In the genomic region with DNA sequence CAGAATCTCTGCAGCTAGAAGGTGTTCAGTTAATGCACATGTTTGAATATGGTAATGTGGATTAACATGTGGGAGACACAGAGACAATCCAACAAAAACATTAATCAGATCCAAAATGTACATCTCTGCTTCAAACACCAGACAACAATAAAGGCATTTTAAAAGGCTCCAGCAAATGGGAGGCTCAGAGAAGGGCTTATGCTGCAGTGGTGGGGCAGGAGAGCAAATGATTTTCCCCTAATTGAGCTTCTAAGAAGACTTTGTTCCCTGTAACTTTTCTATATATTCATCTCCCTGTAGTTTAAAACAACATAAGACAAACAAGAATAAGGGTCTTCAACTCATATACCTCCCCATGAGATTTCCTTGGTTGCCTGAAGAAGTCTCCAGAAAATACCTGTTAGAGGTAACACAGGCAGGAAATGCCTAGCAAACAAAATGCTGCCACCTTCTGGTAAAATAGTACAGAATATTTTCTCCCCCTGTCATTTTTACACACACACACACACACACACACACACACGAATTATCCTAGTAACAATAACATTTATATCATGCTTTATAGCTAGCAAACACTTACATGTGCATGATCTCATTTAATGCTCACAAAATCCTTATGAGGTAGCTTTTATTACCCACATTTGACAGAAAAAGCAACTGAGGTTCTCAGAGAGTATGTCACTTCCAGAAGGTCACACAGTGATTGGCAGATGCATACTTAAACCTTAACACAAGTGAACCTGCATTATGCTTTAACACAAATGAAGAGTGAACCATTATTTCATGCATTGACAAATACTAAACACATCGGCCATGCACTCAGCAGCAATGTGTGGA, we compare ENCODE assay signal across 8 cellular contexts.
DNase-seq lines count a peak whose midpoint lies in the region; ATAC-seq and TF ChIP-seq lines count a peak whose summit lies in the region.

No MANE protein-coding gene starts in this region.

- H2AFZ ChIP-seq in Karpas-422 (ENCODE audit: low read length), result no peak overlapping the region

- no peaks in the 10 kb centered on the region for H3K27me3 ChIP-seq in Karpas-422 (ENCODE audit: low read length)
- no peaks in the 10 kb centered on the region; the same call in 1 of the 2 replicates for H3K27me3 ChIP-seq in Panc1 (ENCODE audit: control insufficient read depth, insufficient read depth, low read length)
- no peaks in the 10 kb centered on the region for H3K27me3 ChIP-seq in esophagus squamous epithelium
- H3K27me3 ChIP-seq in prostate gland (replicated peaks; ENCODE audit: insufficient read depth), result no peaks in the 10 kb centered on the region

- intact Hi-C loops in Panc1 (cut with micrococcal nuclease; ENCODE audit: unreplicated experiment), result loop anchor here (1.0 to 5.0 kb wide), 4 partner anchors 124 to 469 kb away; a partner anchor contains a TSS
- intact Hi-C loops in esophagus squamous epithelium (cut with DNase I), result loop anchor here (5.0 kb wide), 1 partner anchor 224 kb away; no protein-coding TSS in a partner anchor
- intact Hi-C loops in prostate gland (cut with DNase I), result loop anchor here (2.0 kb wide), 1 partner anchor 226 kb away; no protein-coding TSS in a partner anchor

- POLR2A ChIA-PET in Panc1 (lab: Charles Lee), result no interaction called here

- H3K4me3 ChIP-seq in Karpas-422 (ENCODE audit: low read length), result no peak overlapping the region
- no peak overlapping the region for H3K4me3 ChIP-seq in Panc1 (ENCODE audit: low read depth in 2 of 2, low read length in 2 of 2)
- no peak overlapping the region for H3K4me3 ChIP-seq in esophagus squamous epithelium
- H3K4me3 ChIP-seq in prostate gland, result no peak overlapping the region

- CTCF ChIA-PET in Panc1 (lab: Charles Lee), result interaction anchor here (0.6 to 2.1 kb wide), 4 partner anchors 36 to 228 kb away, joined by 3 to 25 read pairs (median 5); no protein-coding TSS in a partner anchor

- peak; percentile 88 for ATAC-seq in GM18861 (IDR thresholded peaks at IDR 0.05; ENCODE audit: unreplicated experiment)
- peak; percentile 77 for ATAC-seq in Panc1

- H3K4me1 ChIP-seq in Karpas-422 (ENCODE audit: low read length) (no peaks in the 10 kb centered on the region), Panc1 (ENCODE audit: control insufficient read depth, insufficient read depth, low read length) (no peaks in the 10 kb centered on the region), esophagus squamous epithelium (no peaks in the 10 kb centered on the region), prostate gland (replicated peaks) (no peaks in the 10 kb centered on the region)

- in situ Hi-C loops in Panc1 (cut with HindIII; ENCODE audit: low pct_unique_long_range_greater_than_20kb, low sequenced_read_pairs), result no loop called here

- 29 to 39% methylated on average over 2 of the region's 2 CpGs for WGBS in esophagus squamous epithelium, 2 donors
- WGBS in prostate gland, result 43% methylated on average over 2 of the region's 2 CpGs

- no peaks in the 10 kb centered on the region for H4K20me1 ChIP-seq in Karpas-422 (ENCODE audit: insufficient read depth, low read depth, low read length)

- no TSS peak for BruUV-seq in Panc1 (replicated peaks; lab: Mats Ljungman, UMichigan)

- DNase-seq in CD1c-positive myeloid dendritic cell (ENCODE audit: extremely low spot score) (peak; percentile 57), Karpas-422 (peak; percentile 86), Panc1 (ENCODE audit: low read depth, low spot score) (peak; percentile 13), esophagus squamous epithelium (lab: John Stamatoyannopoulos, UW) (no peak), prostate gland (ENCODE audit: low spot score) (peak; percentile 13), activated T-cell treated with anti-CD3 and anti-CD28 coated beads for 4 hours (no peak), 8988T (no peak)

- no peak overlapping the region for H3K4me2 ChIP-seq in Karpas-422 (ENCODE audit: low read depth, low read length, poor library complexity, severe bottlenecking)

- H3K36me3 ChIP-seq in Karpas-422 (ENCODE audit: insufficient read depth, low read length) (no peaks in the 10 kb centered on the region), Panc1 (ENCODE audit: control insufficient read depth, insufficient read depth, low read length) (no peaks in the 10 kb centered on the region), esophagus squamous epithelium (no peaks in the 10 kb centered on the region), prostate gland (no peaks in the 10 kb centered on the region)

- no peaks in the 10 kb centered on the region for H3K79me2 ChIP-seq in Karpas-422 (ENCODE audit: low read length)

- H3K9me2 ChIP-seq in Karpas-422 (replicated peaks; ENCODE audit: insufficient read depth, low read length), result no peaks in the 10 kb centered on the region

- no peak for TF ChIP-seq POLR2A in esophagus squamous epithelium (IDR thresholded peaks at IDR 0.05)
- TF ChIP-seq POLR2A in prostate gland (IDR thresholded peaks at IDR 0.05), result no peak

- TF ChIP-seq CTCF in Panc1 (IDR thresholded peaks at IDR 0.05) (peak; percentile 70; the same call in 1 of the 2 replicates), esophagus squamous epithelium (IDR thresholded peaks at IDR 0.05) (peak in 5 of 6 experiments; percentile 42 to 71 (median 48)), prostate gland (IDR thresholded peaks at IDR 0.05) (peak in 3 of 4 experiments; percentile 55 to 66 (median 60))

- no peak overlapping the region for H3K27ac ChIP-seq in Karpas-422 (ENCODE audit: low read length)
- H3K27ac ChIP-seq in Panc1 (ENCODE audit: low read length), result no peak overlapping the region
- H3K27ac ChIP-seq in esophagus squamous epithelium, result no peak overlapping the region
- no peak overlapping the region for H3K27ac ChIP-seq in prostate gland

- no peak overlapping the region for H3K9ac ChIP-seq in Karpas-422 (ENCODE audit: low read length)

- H3K9me3 ChIP-seq in Karpas-422 (ENCODE audit: low read length) (no peaks in the 10 kb centered on the region), Panc1 (ENCODE audit: control insufficient read depth, insufficient read depth, low read depth, low read length) (no peaks in the 10 kb centered on the region), esophagus squamous epithelium (no peaks in the 10 kb centered on the region), prostate gland (no peaks in the 10 kb centered on the region)

Comparison
In these comparisons a context has a peak if more than half of its experiments do, and no peak if none do; other contexts are left out.
1. DNase-seq: peak in CD1c-positive myeloid dendritic cell (single experiment), Karpas-422 (single experiment), Panc1 (single experiment) and prostate gland (single experiment); none in esophagus squamous epithelium (single experiment), activated T-cell treated with anti-CD3 and anti-CD28 coated beads for 4 hours (single experiment) and 8988T (single experiment).
2. Peak in every context shown above with its lines, with median percentiles within 50 percentile points of each other: CTCF ChIP-seq.